36 cellular contexts compared by ENCODE assay signal in the genomic region with DNA sequence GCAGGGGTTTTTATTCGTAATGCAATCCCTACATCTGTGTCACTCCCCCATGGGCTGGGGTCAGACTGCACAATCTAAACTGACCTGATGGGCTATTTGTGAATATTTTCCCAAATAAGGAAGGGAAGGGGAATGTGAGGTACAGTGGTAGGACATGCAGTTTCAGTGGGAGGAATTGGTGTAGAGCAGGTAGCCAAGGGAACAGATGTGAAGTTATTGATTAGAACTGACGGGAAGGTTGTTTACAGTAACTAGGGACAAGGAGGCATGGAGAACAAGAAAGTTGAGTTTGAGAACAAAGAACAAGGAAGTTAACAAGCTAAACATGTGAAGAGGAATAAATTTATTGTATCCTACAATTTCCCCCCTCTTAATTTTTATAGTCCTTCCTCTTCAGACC.
"Had no signal": no experiment of that assay in that cellular context is flagged by ENCODE, and none has a peak within 500 bp of the region (broad histone marks: within the 10 kb centered on the region; RNA-seq: fewer than 3 reads in every experiment).

No MANE protein-coding gene starts in this region.

- H3K9me3 Mint-ChIP-seq: activated CD4-positive, alpha-beta memory T cell treated with anti-CD3 and anti-CD28 coated beads, Interleukin-2, amount 10 ng/mL, durations not matched to agents 7 days and 5 days; activated CD4-positive, alpha-beta T cell treated with anti-CD3 and anti-CD28 coated beads, Interleukin-2, amount 10 ng/mL, durations not matched to agents 7 days and 5 days; activated naive CD4-positive, alpha-beta T cell treated with anti-CD3 and anti-CD28 coated beads, Interleukin-2, amount 10 ng/mL, durations not matched to agents 7 days and 5 days; activated naive CD4-positive, alpha-beta T cell treated with anti-CD3 and anti-CD28 coated beads, Interleukin-2, amount 50 U/mL, for 24 hours; activated naive CD8-positive, alpha-beta T cell treated with anti-CD3 and anti-CD28 coated beads, Interleukin-2, amount 10 ng/mL, durations not matched to agents 7 days and 5 days; activated naive CD8-positive, alpha-beta T cell treated with anti-CD3 and anti-CD28 coated beads, Interleukin-2, amount 50 U/mL, for 24 hours; activated T-cell treated with anti-CD3 and anti-CD28 coated beads, Interleukin-2, amount 50 U/mL, for 24 hours; activated T-helper 2 cell treated with anti-CD3 and anti-CD28 coated beads, Interferon-gamma antibody, Interleukin-2, Interleukin-4, amounts not matched to agents 10 μg/mL and 5 μg/mL and 100 μg/mL, durations not matched to agents 14 hours and 24 hours and 36 hours; T-helper 1 cell treated with Interleukin-12 subunit alpha and Interleukin-12 subunit beta and Interleukin-4 antibody, amounts not matched to agents 30 μg/mL and 1 μg/mL, for 36 hours; T-helper 2 cell treated with Interferon-gamma antibody and Interleukin-4, amounts not matched to agents 5 μg/mL and 100 μg/mL, for 36 hours had no signal

- ATAC-seq: activated CD4-positive, alpha-beta T cell treated with anti-CD3 and anti-CD28 coated beads for 36 hours; activated CD4-positive, CD25-positive, alpha-beta regulatory T cell treated with anti-CD3 and anti-CD28 coated beads, Interleukin-2, amount 50 U/mL, for 24 hours; activated CD8-positive, alpha-beta memory T cell treated with anti-CD3 and anti-CD28 coated beads, Interleukin-2, amount 10 ng/mL, durations not matched to agents 7 days and 5 days; activated CD8-positive, alpha-beta T cell treated with anti-CD3 and anti-CD28 coated beads, Interleukin-2, amount 10 ng/mL, durations not matched to agents 7 days and 5 days; activated naive CD8-positive, alpha-beta T cell treated with anti-CD3 and anti-CD28 coated beads, Interleukin-2, amount 50 U/mL, for 24 hours; WTC11 had no signal

- H3K4me3 ChIP-seq: ascending aorta, breast epithelium had no signal

- H3K4me1 ChIP-seq: ascending aorta, breast epithelium had no signal

- H3K9me3 ChIP-seq: ascending aorta, breast epithelium had no signal

- DNase-seq: activated CD4-positive, alpha-beta memory T cell treated with anti-CD3 and anti-CD28 coated beads, Interleukin-2, amount 10 ng/mL, durations not matched to agents 7 days and 5 days; activated CD4-positive, alpha-beta T cell treated with anti-CD3 and anti-CD28 coated beads for 1 hour; activated CD4-positive, alpha-beta T cell treated with anti-CD3 and anti-CD28 coated beads for 36 hours; activated CD4-positive, alpha-beta T cell treated with anti-CD3 and anti-CD28 coated beads for 48 hours; activated CD4-positive, alpha-beta T cell treated with anti-CD3 and anti-CD28 coated beads, Interleukin-2, amount 10 ng/mL, durations not matched to agents 7 days and 5 days; activated CD4-positive, alpha-beta T cell treated with anti-CD3 and anti-CD28 coated beads, Interleukin-2, amount 50 U/mL, for 48 hours; activated CD4-positive, CD25-positive, alpha-beta regulatory T cell; activated CD8-positive, alpha-beta memory T cell treated with anti-CD3 and anti-CD28 coated beads for 24 hours; activated CD8-positive, alpha-beta memory T cell treated with anti-CD3 and anti-CD28 coated beads, Interleukin-2, amount 10 ng/mL, durations not matched to agents 7 days and 5 days; activated CD8-positive, alpha-beta memory T cell treated with anti-CD3 and anti-CD28 coated beads, Interleukin-2, amount 50 U/mL, for 48 hours; activated CD8-positive, alpha-beta T cell treated with anti-CD3 and anti-CD28 coated beads, Interleukin-2, amount 10 ng/mL, durations not matched to agents 7 days and 5 days; activated effector memory CD4-positive, alpha-beta T cell treated with Interleukin-2 at 50 U/mL for 16 hours; activated gamma-delta T cell; activated naive CD4-positive, alpha-beta T cell treated with anti-CD3 and anti-CD28 coated beads, Interleukin-2, amount 10 ng/mL, durations not matched to agents 7 days and 5 days; activated naive CD4-positive, alpha-beta T cell treated with Interleukin-2 at 50 U/mL for 16 hours; activated naive CD8-positive, alpha-beta T cell treated with anti-CD3 and anti-CD28 coated beads, Interleukin-2, amount 10 ng/mL, durations not matched to agents 7 days and 5 days; activated naive CD8-positive, alpha-beta T cell treated with anti-CD3 and anti-CD28 coated beads, Interleukin-2, amount 50 U/mL, for 24 hours; activated T-cell treated with anti-CD3 and anti-CD28 coated beads, Interleukin-2, amount 50 U/mL, for 24 hours; activated T-cell treated with anti-CD3 and anti-CD28 coated beads, Interleukin-2, amount 50 U/mL, for 48 hours; amygdala; anterior cingulate cortex; brain microvascular endothelial cell; central memory CD4-positive, alpha-beta T cell; T-helper 1 cell; T-helper 2 cell; T-helper 9 cell; WERI-Rb-1 had no signal

- H3K36me3 ChIP-seq: ascending aorta, brain microvascular endothelial cell, breast epithelium, WERI-Rb-1 had no signal

- H3K27me3 ChIP-seq: ascending aorta, brain microvascular endothelial cell, breast epithelium had no signal

- H3K36me3 Mint-ChIP-seq: activated CD8-positive, alpha-beta memory T cell treated with anti-CD3 and anti-CD28 coated beads, Interleukin-2, amount 10 ng/mL, durations not matched to agents 7 days and 5 days; activated naive CD4-positive, alpha-beta T cell treated with anti-CD3 and anti-CD28 coated beads, Interleukin-2, amount 10 ng/mL, durations not matched to agents 7 days and 5 days; activated naive CD4-positive, alpha-beta T cell treated with anti-CD3 and anti-CD28 coated beads, Interleukin-2, amount 50 U/mL, for 24 hours; activated naive CD8-positive, alpha-beta T cell; activated naive CD8-positive, alpha-beta T cell treated with anti-CD3 and anti-CD28 coated beads, Interleukin-2, amount 10 ng/mL, durations not matched to agents 7 days and 5 days; WTC11 had no signal

- H3K27ac Mint-ChIP-seq: activated CD4-positive, alpha-beta memory T cell treated with anti-CD3 and anti-CD28 coated beads, Interleukin-2, amount 10 ng/mL, durations not matched to agents 7 days and 5 days; activated CD4-positive, alpha-beta T cell treated with anti-CD3 and anti-CD28 coated beads for 36 hours; activated CD4-positive, alpha-beta T cell treated with anti-CD3 and anti-CD28 coated beads, Interleukin-2, amount 10 ng/mL, durations not matched to agents 7 days and 5 days; activated CD8-positive, alpha-beta memory T cell treated with anti-CD3 and anti-CD28 coated beads, Interleukin-2, amount 10 ng/mL, durations not matched to agents 7 days and 5 days; activated CD8-positive, alpha-beta T cell treated with anti-CD3 and anti-CD28 coated beads, Interleukin-2, amount 10 ng/mL, durations not matched to agents 7 days and 5 days; activated naive CD4-positive, alpha-beta T cell treated with anti-CD3 and anti-CD28 coated beads, Interleukin-2, amount 10 ng/mL, durations not matched to agents 7 days and 5 days; activated naive CD4-positive, alpha-beta T cell treated with anti-CD3 and anti-CD28 coated beads, Interleukin-2, amount 50 U/mL, for 24 hours; activated naive CD8-positive, alpha-beta T cell; activated naive CD8-positive, alpha-beta T cell treated with anti-CD3 and anti-CD28 coated beads, Interleukin-2, amount 10 ng/mL, durations not matched to agents 7 days and 5 days; activated naive CD8-positive, alpha-beta T cell treated with anti-CD3 and anti-CD28 coated beads, Interleukin-2, amount 50 U/mL, for 24 hours; activated T-cell treated with anti-CD3 and anti-CD28 coated beads, Interleukin-2, amount 50 U/mL, for 24 hours; activated T-helper 2 cell treated with anti-CD3 and anti-CD28 coated beads, Interferon-gamma antibody, Interleukin-2, Interleukin-4, amounts not matched to agents 10 μg/mL and 5 μg/mL and 100 μg/mL, durations not matched to agents 14 hours and 24 hours and 36 hours; T-helper 1 cell treated with Interleukin-12 subunit alpha and Interleukin-12 subunit beta and Interleukin-4 antibody, amounts not matched to agents 30 μg/mL and 1 μg/mL, for 36 hours; T-helper 2 cell treated with Interferon-gamma antibody and Interleukin-4, amounts not matched to agents 5 μg/mL and 100 μg/mL, for 36 hours; WTC11 had no signal

- H3K4me1 Mint-ChIP-seq: activated CD4-positive, alpha-beta memory T cell treated with anti-CD3 and anti-CD28 coated beads, Interleukin-2, amount 10 ng/mL, durations not matched to agents 7 days and 5 days; activated CD4-positive, alpha-beta T cell treated with anti-CD3 and anti-CD28 coated beads for 36 hours; activated CD4-positive, alpha-beta T cell treated with anti-CD3 and anti-CD28 coated beads, Interleukin-2, amount 10 ng/mL, durations not matched to agents 7 days and 5 days; activated CD8-positive, alpha-beta memory T cell treated with anti-CD3 and anti-CD28 coated beads, Interleukin-2, amount 10 ng/mL, durations not matched to agents 7 days and 5 days; activated naive CD4-positive, alpha-beta T cell treated with anti-CD3 and anti-CD28 coated beads, Interleukin-2, amount 10 ng/mL, durations not matched to agents 7 days and 5 days; activated naive CD4-positive, alpha-beta T cell treated with anti-CD3 and anti-CD28 coated beads, Interleukin-2, amount 50 U/mL, for 24 hours; activated naive CD8-positive, alpha-beta T cell treated with anti-CD3 and anti-CD28 coated beads, Interleukin-2, amount 10 ng/mL, durations not matched to agents 7 days and 5 days; activated naive CD8-positive, alpha-beta T cell treated with anti-CD3 and anti-CD28 coated beads, Interleukin-2, amount 50 U/mL, for 24 hours had no signal

- H3K4me3 Mint-ChIP-seq: activated CD4-positive, alpha-beta memory T cell treated with anti-CD3 and anti-CD28 coated beads, Interleukin-2, amount 10 ng/mL, durations not matched to agents 7 days and 5 days; activated CD4-positive, alpha-beta T cell treated with anti-CD3 and anti-CD28 coated beads for 36 hours; activated CD4-positive, alpha-beta T cell treated with anti-CD3 and anti-CD28 coated beads, Interleukin-2, amount 10 ng/mL, durations not matched to agents 7 days and 5 days; activated CD8-positive, alpha-beta memory T cell treated with anti-CD3 and anti-CD28 coated beads, Interleukin-2, amount 10 ng/mL, durations not matched to agents 7 days and 5 days; activated CD8-positive, alpha-beta T cell treated with anti-CD3 and anti-CD28 coated beads, Interleukin-2, amount 10 ng/mL, durations not matched to agents 7 days and 5 days; activated naive CD4-positive, alpha-beta T cell treated with anti-CD3 and anti-CD28 coated beads, Interleukin-2, amount 10 ng/mL, durations not matched to agents 7 days and 5 days; activated naive CD4-positive, alpha-beta T cell treated with anti-CD3 and anti-CD28 coated beads, Interleukin-2, amount 50 U/mL, for 24 hours; activated naive CD8-positive, alpha-beta T cell; activated naive CD8-positive, alpha-beta T cell treated with anti-CD3 and anti-CD28 coated beads, Interleukin-2, amount 10 ng/mL, durations not matched to agents 7 days and 5 days; activated naive CD8-positive, alpha-beta T cell treated with anti-CD3 and anti-CD28 coated beads, Interleukin-2, amount 50 U/mL, for 24 hours; activated T-cell treated with anti-CD3 and anti-CD28 coated beads, Interleukin-2, amount 50 U/mL, for 24 hours; T-helper 1 cell treated with Interleukin-12 subunit alpha and Interleukin-12 subunit beta and Interleukin-4 antibody, amounts not matched to agents 30 μg/mL and 1 μg/mL, for 36 hours; T-helper 2 cell treated with Interferon-gamma antibody and Interleukin-4, amounts not matched to agents 5 μg/mL and 100 μg/mL, for 36 hours; WTC11 had no signal

- H3K27ac ChIP-seq: ascending aorta, brain microvascular endothelial cell, breast epithelium, WERI-Rb-1 had no signal
